In the genomic region with DNA sequence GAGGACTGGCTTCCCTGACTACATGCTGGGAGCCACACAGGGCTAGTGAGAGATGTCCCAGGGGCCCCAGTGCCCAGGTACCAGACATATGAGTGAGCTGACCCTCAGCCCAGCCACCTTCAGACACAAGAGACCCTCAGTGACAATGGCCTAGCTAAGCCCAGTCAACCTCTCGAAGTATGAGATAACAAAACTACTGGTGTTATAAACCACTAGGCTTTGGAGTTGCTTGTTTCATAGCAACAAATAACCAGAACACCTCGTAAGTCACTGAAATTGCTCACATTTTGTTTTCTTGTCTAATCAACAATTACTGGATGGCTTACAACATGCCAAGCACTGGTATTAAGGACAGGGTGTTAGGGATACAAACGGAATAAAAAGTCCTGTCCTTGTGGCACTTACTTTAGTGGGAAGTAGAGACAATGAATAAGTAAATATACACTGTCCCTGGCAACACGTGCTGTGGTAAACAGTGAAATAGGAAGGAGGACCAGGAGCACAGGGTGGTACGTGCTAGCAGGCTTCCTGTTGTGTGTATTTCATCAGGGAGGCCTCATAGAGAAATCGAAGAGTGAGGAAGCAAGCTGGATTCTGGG, we compare ENCODE assay signal across 8 cellular contexts. TPM values are rescaled to one million over a fixed set of nuclear protein-coding genes. Genes with fewer than 3 reads are reported as not detected.
A peak's percentile ranks its signal among the peaks of the same experiment; 100 is the strongest.
DNase-seq lines count a peak whose midpoint lies in the region; ATAC-seq, FAIRE-seq and TF ChIP-seq lines count a peak whose summit lies in the region.
"Not testable (repeated sequence)": the region's sequence is repeated elsewhere in the genome, so short reads cannot be mapped to it uniquely, and the experiment has no call there.

No MANE protein-coding gene starts in this region.

- not testable (repeated sequence) for H3K27me3 ChIP-seq in ACC112 (ENCODE audit: insufficient read depth, low read length); GM12878 (replicated peaks in 1 of 2; ENCODE audit: control insufficient read depth in 2 of 2, insufficient read depth in 2 of 2, low read length in 1 of 2); right cardiac atrium (ENCODE audit: control insufficient read depth, insufficient read depth)

- in situ Hi-C loops in GM12878 (cut with MboI), result not testable (repeated sequence)

- H3K27ac ChIP-seq in ACC112 (ENCODE audit: low read depth, low read length), result peak overlapping the region; percentile 90
- H3K27ac ChIP-seq in GM12878 (ENCODE audit: control insufficient read depth, insufficient read depth); right cardiac atrium (ENCODE audit: low read length): not testable (repeated sequence)

- not testable (repeated sequence) for H3K79me2 ChIP-seq in ACC112 (ENCODE audit: control insufficient read depth, insufficient read depth, low read length, unreplicated experiment); GM12878 (ENCODE audit: control insufficient read depth, insufficient read depth, low read length)

- RAD21 ChIA-PET in GM12878 (lab: Charles Lee; ENCODE audit: unreplicated experiment), result not testable (repeated sequence)

- H3K36me3 ChIP-seq in ACC112 (ENCODE audit: insufficient read depth, low read length); GM12878 (ENCODE audit: control insufficient read depth in 2 of 2, insufficient read depth in 2 of 2, low read length in 1 of 2): not testable (repeated sequence)

- H3K4me1 ChIP-seq in ACC112 (ENCODE audit: control insufficient read depth, insufficient read depth, low read length, unreplicated experiment); GM12878 (ENCODE audit: control insufficient read depth, insufficient read depth, low read length); right cardiac atrium (ENCODE audit: control insufficient read depth, insufficient read depth, low read length): not testable (repeated sequence)

- TF ChIP-seq CTCF in GM12878 (IDR thresholded peaks at IDR 0.05 in 2 of 3, conservative IDR thresholded peaks at IDR 0.05 in 1 of 3; ENCODE audit: control insufficient read depth in 2 of 3, extremely low read depth in 1 of 3, insufficient read depth in 1 of 3, low read depth in 3 of 3, low read length in 3 of 3), result not testable (repeated sequence)

- WGBS in GM12878 (ENCODE audit: insufficient coverage, insufficient replicate concordance, low lambda C conversion rate, missing lambda C conversion rate), result 82% methylated on average over 6 of the region's 6 CpGs
- 50% methylated on average over 6 of the region's 6 CpGs for WGBS in right cardiac atrium

- SMC1A ChIA-PET in GM12878 (lab: Charles Lee; ENCODE audit: uncharacterized antibody, unreplicated experiment), result not testable (repeated sequence)

- ATAC-seq in GM21529 (IDR thresholded peaks at IDR 0.05; ENCODE audit: unreplicated experiment), result peak; percentile 11
- ATAC-seq in GM12878, result peak; percentile 31
- peak; percentile 48 for ATAC-seq in Right ventricle myocardium superior (ENCODE audit: poor library complexity)
- ATAC-seq in right cardiac atrium, result peak; percentile 58 to 76
- peak; percentile 15 for ATAC-seq in sciatic nerve

- intact Hi-C loops in GM12878 (cut with micrococcal nuclease; ENCODE audit: unreplicated experiment); Right ventricle myocardium superior (cut with DNase I); right cardiac atrium (cut with DNase I); sciatic nerve (cut with DNase I): not testable (repeated sequence)

- H2AFZ ChIP-seq in ACC112 (ENCODE audit: low read length, unreplicated experiment); GM12878 (ENCODE audit: control insufficient read depth, low read depth, low read length): not testable (repeated sequence)

- H3K9me3 ChIP-seq in GM12878 (replicated peaks; ENCODE audit: control insufficient read depth, insufficient read depth, low read length); right cardiac atrium (ENCODE audit: control insufficient read depth, low read length): not testable (repeated sequence)

- CTCF ChIA-PET in GM12878 (lab: Yijun Ruan, JAX), result not testable (repeated sequence)

- not testable (repeated sequence) for TF ChIP-seq RAD21 in GM12878 (IDR thresholded peaks at IDR 0.05; ENCODE audit: insufficient read depth, low read depth, low read length)

- not testable (repeated sequence) for BruUV-seq in GM12878 (replicated peaks; lab: Mats Ljungman, UMichigan)

- DNase-seq in MV-4-11 (lab: John Stamatoyannopoulos, UW) (peak; percentile 15), lung microvascular endothelial cell (ENCODE audit: low read depth in 2 of 2) (peak; percentile 16 to 25)
- not testable (repeated sequence) for DNase-seq in GM12878 (ENCODE audit: low read depth, low spot score); Right ventricle myocardium superior; right cardiac atrium; sciatic nerve (ENCODE audit: low spot score)

- not testable (repeated sequence) for H3K9ac ChIP-seq in GM12878 (ENCODE audit: control insufficient read depth, insufficient read depth, low read length)

- TF ChIP-seq POLR2A in GM12878 (IDR thresholded peaks at IDR 0.05; ENCODE audit: low read depth, low read length), result not testable (repeated sequence)

- POLR2A ChIA-PET in GM12878 (lab: Charles Lee), result not testable (repeated sequence)

- H3K4me3 ChIP-seq in ACC112 (ENCODE audit: low read depth, low read length); GM12878; right cardiac atrium (ENCODE audit: low read length): not testable (repeated sequence)

- not testable (repeated sequence) for FAIRE-seq in GM12878 (lab: Jason Lieb, UNC)

- H3K4me2 ChIP-seq in GM12878 (ENCODE audit: control insufficient read depth, insufficient read depth), result not testable (repeated sequence)

- H4K20me1 ChIP-seq in GM12878 (ENCODE audit: control insufficient read depth, insufficient read depth), result not testable (repeated sequence)

- TF ChIP-seq EP300 in GM12878 (IDR thresholded peaks at IDR 0.05; ENCODE audit: borderline replicate concordance in 1 of 2, control insufficient read depth in 1 of 2, low read depth in 2 of 2, low read length in 2 of 2), result not testable (repeated sequence)

RNA-seq across cellular contexts. Expression of gene WASHC2A, which starts 14.9 kb away (rescaled TPM):
- total RNA-seq in GM12878 (2013; cell fraction: nucleolus; rRNA removed), result 42.7 and 49.5 TPM in 2 replicates
- total RNA-seq in GM12878 (2014; rRNA removed), result 21.7 and 24.0 TPM in 2 replicates
- 25.8 and 28.1 TPM in 2 replicates for total RNA-seq in GM12878 (2014; rRNA removed; fragmentation: Illumina TruSeq; extraction: Trizol)
- 23.7 and 26.4 TPM in 2 replicates for total RNA-seq in GM12878 (2021)
- polyA plus RNA-seq in GM12878 (2011; ENCODE audit: low read depth), result 17.2 TPM
- polyA plus RNA-seq in GM12878 (2011; rRNA removed), result 26.7 and 39.5 TPM in 2 replicates
- 12.4 and 13.2 TPM in 2 replicates for polyA plus RNA-seq in GM12878 (2011; cell fraction: cytosol; rRNA removed)
- polyA plus RNA-seq in GM12878 (2011; cell fraction: nucleus; rRNA removed), result 50.5 and 60.8 TPM in 2 replicates
- 19.6 and 22.9 TPM in 2 replicates for polyA plus RNA-seq in GM12878 (2012)
- 30.3 and 37.7 TPM in 2 replicates for polyA plus RNA-seq in GM12878 (2014; fragmentation: Illumina TruSeq; extraction: Trizol)
- 1 to 10 TPM; 3.7 to 6.2 TPM for polyA plus RNA-seq in GM12878 (2014; fragmentation: Nextera tagmentation; extraction: Ambion mirVana)
- 17.7 and 18.9 TPM in 2 replicates for polyA plus RNA-seq in GM12878 (2014; rRNA removed)
- 10 to 100 TPM; 23.5 to 24.9 TPM for polyA plus RNA-seq in GM12878 (2016; fragmentation: Nextera tagmentation; extraction: Ambion mirVana)
- 16.5 and 23.0 TPM in 2 replicates for polyA minus RNA-seq in GM12878 (2011; rRNA and poly(A)+ RNA removed)
- 6.9 and 9.5 TPM in 2 replicates for polyA minus RNA-seq in GM12878 (2011; cell fraction: cytosol; rRNA and poly(A)+ RNA removed)
- polyA minus RNA-seq in GM12878 (2011; cell fraction: nucleus; rRNA and poly(A)+ RNA removed), result 22.1 and 25.0 TPM in 2 replicates
- 65.4 TPM for total RNA-seq in Right ventricle myocardium superior
- 100 to 1,000 TPM in 3 of 4 donors, 10 to 100 TPM in 1; 64.8 to 242 (median 159) TPM for total RNA-seq in right cardiac atrium
- polyA plus RNA-seq in right cardiac atrium, result 32.8 TPM
- 23.5 and 31.2 TPM in 2 replicates for total RNA-seq in lung microvascular endothelial cell
- 39.9 TPM for total RNA-seq in sciatic nerve

Comparison
In these comparisons a context has a peak if more than half of its experiments do, and no peak if none do; other contexts are left out.
1. ATAC-seq: peak in every context shown above with its lines; median percentile 67 in right cardiac atrium; 48 in Right ventricle myocardium superior; 31 in GM12878; 15 in sciatic nerve; 11 in GM21529.